1 cellular context compared by ENCODE assay signal in the genomic region with DNA sequence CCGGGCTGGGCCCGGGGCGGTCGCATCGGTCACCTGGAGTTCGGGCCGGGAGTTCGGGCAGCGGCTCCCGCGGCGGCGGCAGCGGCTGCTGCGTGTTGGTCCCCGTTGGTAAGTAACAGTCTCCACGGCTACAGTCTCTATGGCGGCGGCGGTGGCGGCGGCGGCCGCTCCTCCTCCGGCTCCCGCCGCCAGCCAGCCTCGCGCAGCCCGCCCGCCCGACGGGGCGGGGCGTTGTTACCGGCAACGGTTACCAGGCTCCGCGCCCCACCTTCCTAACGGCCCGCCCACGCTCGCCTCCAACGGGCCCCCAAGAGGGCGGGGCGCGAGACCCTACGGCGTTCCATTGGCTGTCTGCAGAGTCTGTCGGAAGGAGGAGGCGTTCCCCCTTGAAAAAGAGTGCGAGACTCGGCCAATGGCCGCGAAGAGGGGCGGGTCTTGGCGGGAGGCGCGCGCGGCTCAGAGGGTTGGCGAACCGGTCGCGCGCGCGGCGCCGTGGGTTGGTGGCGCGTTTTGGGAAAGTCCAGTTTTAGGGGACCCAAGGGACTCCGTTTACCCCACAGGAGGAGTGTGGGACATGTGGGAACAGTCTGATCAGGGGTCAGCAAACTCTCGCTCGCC.
TF ChIP-seq lines count a peak whose summit lies in the region.

RFX2 (minus strand) TSS at position 141 of the 618 bp plus-strand sequence. CDS start 63,004 bp downstream, outside the sequence.

TF ChIP-seq in K562, 482 proteins besides CTCF, POLR2A, EP300 and RAD21 (continued from another document and continues in another):
- no peak for TF ChIP-seq FOXP4 (CRISPR knock-in tag; IDR thresholded peaks at IDR 0.05; ENCODE audit: borderline replicate concordance)
- no peak for TF ChIP-seq GMEB1 (CRISPR knock-in tag; IDR thresholded peaks at IDR 0.05)
- TF ChIP-seq, protein P1, sequence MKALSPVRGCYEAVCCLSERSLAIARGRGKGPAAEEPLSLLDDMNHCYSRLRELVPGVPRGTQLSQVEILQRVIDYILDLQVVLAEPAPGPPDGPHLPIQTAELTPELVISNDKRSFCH (CRISPR knock-in tag; IDR thresholded peaks at IDR 0.05): no peak
- TF ChIP-seq, protein P1 (tag; IDR thresholded peaks at IDR 0.05): no peak
- peak; percentile 94 for TF ChIP-seq CTBP1 (IDR thresholded peaks at IDR 0.05; ENCODE audit: borderline replicate concordance)
- peak; percentile 67 for TF ChIP-seq CREM (IDR thresholded peaks at IDR 0.05; ENCODE audit: low read depth)
- no peak; the same call in none of the 2 replicates for TF ChIP-seq RB1 (IDR thresholded peaks at IDR 0.05; ENCODE audit: low read depth)
- TF ChIP-seq ZNF274 (IDR thresholded peaks at IDR 0.05; ENCODE audit: borderline replicate concordance, low read depth, low read length): no peak
- TF ChIP-seq ZNF354B (CRISPR knock-in tag; IDR thresholded peaks at IDR 0.05): no peak
- TF ChIP-seq KLF13 (tag; IDR thresholded peaks at IDR 0.05; ENCODE audit: borderline replicate concordance, low read depth): no peak
- TF ChIP-seq, protein P2, sequence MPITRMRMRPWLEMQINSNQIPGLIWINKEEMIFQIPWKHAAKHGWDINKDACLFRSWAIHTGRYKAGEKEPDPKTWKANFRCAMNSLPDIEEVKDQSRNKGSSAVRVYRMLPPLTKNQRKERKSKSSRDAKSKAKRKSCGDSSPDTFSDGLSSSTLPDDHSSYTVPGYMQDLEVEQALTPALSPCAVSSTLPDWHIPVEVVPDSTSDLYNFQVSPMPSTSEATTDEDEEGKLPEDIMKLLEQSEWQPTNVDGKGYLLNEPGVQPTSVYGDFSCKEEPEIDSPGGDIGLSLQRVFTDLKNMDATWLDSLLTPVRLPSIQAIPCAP (CRISPR knock-in tag; IDR thresholded peaks at IDR 0.05; ENCODE audit: borderline replicate concordance): no peak
- TF ChIP-seq PBX2 (CRISPR knock-in tag; IDR thresholded peaks at IDR 0.05; ENCODE audit: low read depth): peak; percentile 91
- peak; percentile 97 for TF ChIP-seq PBX2 (tag; conservative IDR thresholded peaks at IDR 0.05; ENCODE audit: low read depth)
- no peak for TF ChIP-seq ZNF668 (CRISPR knock-in tag; IDR thresholded peaks at IDR 0.05)
- no peak for TF ChIP-seq JUN (IDR thresholded peaks at IDR 0.05; ENCODE audit: borderline replicate concordance, low read depth, low read length)
- no peak for TF ChIP-seq JUN (CRISPR knock-in tag; IDR thresholded peaks at IDR 0.05; ENCODE audit: borderline replicate concordance)
- TF ChIP-seq, protein P3, sequence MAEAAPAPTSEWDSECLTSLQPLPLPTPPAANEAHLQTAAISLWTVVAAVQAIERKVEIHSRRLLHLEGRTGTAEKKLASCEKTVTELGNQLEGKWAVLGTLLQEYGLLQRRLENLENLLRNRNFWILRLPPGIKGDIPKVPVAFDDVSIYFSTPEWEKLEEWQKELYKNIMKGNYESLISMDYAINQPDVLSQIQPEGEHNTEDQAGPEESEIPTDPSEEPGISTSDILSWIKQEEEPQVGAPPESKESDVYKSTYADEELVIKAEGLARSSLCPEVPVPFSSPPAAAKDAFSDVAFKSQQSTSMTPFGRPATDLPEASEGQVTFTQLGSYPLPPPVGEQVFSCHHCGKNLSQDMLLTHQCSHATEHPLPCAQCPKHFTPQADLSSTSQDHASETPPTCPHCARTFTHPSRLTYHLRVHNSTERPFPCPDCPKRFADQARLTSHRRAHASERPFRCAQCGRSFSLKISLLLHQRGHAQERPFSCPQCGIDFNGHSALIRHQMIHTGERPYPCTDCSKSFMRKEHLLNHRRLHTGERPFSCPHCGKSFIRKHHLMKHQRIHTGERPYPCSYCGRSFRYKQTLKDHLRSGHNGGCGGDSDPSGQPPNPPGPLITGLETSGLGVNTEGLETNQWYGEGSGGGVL (CRISPR knock-in tag; IDR thresholded peaks at IDR 0.05): no peak
- TF ChIP-seq ZC3H4 (CRISPR knock-in tag; IDR thresholded peaks at IDR 0.05; ENCODE audit: borderline replicate concordance): no peak
- no peak for TF ChIP-seq ATF1 (CRISPR knock-in tag; IDR thresholded peaks at IDR 0.05)
- peak; percentile 60 for TF ChIP-seq ATF1 (tag; IDR thresholded peaks at IDR 0.05)
- TF ChIP-seq YY1 (IDR thresholded peaks at IDR 0.05; ENCODE audit: borderline replicate concordance in 1 of 3, control insufficient read depth in 1 of 3, extremely low read depth in 1 of 3, insufficient read depth in 3 of 3, insufficient read length in 1 of 3, insufficient replicate concordance in 2 of 3, low read depth in 1 of 3, low read length in 2 of 3): peak in 2 of 3 experiments; percentile 54 to 56
- no peak for TF ChIP-seq PTTG1 (tag; IDR thresholded peaks at IDR 0.05; ENCODE audit: low read depth)
- TF ChIP-seq BCLAF1 (IDR thresholded peaks at IDR 0.05; ENCODE audit: borderline replicate concordance in 1 of 2, control insufficient read depth in 1 of 2, low read depth in 2 of 2, low read length in 1 of 2): no peak
- TF ChIP-seq KLF1 (tag; IDR thresholded peaks at IDR 0.05): peak; percentile 92
- TF ChIP-seq ASH1L (IDR thresholded peaks at IDR 0.05; ENCODE audit: borderline replicate concordance, low read depth, partially characterized antibody): peak; percentile 80
- no peak for TF ChIP-seq KLF6 (CRISPR knock-in tag; IDR thresholded peaks at IDR 0.05; ENCODE audit: borderline replicate concordance)
- TF ChIP-seq, protein P4, sequence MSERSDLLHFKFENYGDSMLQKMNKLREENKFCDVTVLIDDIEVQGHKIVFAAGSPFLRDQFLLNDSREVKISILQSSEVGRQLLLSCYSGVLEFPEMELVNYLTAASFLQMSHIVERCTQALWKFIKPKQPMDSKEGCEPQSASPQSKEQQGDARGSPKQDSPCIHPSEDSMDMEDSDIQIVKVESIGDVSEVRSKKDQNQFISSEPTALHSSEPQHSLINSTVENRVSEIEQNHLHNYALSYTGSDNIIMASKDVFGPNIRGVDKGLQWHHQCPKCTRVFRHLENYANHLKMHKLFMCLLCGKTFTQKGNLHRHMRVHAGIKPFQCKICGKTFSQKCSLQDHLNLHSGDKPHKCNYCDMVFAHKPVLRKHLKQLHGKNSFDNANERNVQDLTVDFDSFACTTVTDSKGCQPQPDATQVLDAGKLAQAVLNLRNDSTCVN (CRISPR knock-in tag; IDR thresholded peaks at IDR 0.05): no peak
- TF ChIP-seq TCF7L2 (IDR thresholded peaks at IDR 0.05; ENCODE audit: low read depth, low read length): no peak
- TF ChIP-seq ZNF655 (CRISPR knock-in tag; IDR thresholded peaks at IDR 0.05): no peak
- TF ChIP-seq PML (IDR thresholded peaks at IDR 0.05; ENCODE audit: low read length): peak; percentile 71; the same call in 1 of the 2 replicates
- TF ChIP-seq POLR2B (IDR thresholded peaks at IDR 0.05; ENCODE audit: low read depth, partially characterized antibody): peak; percentile 68
- TF ChIP-seq FIP1L1 (IDR thresholded peaks at IDR 0.05; ENCODE audit: low read depth, low read length, poor library complexity, severe bottlenecking): peak; percentile 58
- TF ChIP-seq GTF2B (IDR thresholded peaks at IDR 0.05; ENCODE audit: extremely low read depth, insufficient read length): no peak
- TF ChIP-seq, protein P5, sequence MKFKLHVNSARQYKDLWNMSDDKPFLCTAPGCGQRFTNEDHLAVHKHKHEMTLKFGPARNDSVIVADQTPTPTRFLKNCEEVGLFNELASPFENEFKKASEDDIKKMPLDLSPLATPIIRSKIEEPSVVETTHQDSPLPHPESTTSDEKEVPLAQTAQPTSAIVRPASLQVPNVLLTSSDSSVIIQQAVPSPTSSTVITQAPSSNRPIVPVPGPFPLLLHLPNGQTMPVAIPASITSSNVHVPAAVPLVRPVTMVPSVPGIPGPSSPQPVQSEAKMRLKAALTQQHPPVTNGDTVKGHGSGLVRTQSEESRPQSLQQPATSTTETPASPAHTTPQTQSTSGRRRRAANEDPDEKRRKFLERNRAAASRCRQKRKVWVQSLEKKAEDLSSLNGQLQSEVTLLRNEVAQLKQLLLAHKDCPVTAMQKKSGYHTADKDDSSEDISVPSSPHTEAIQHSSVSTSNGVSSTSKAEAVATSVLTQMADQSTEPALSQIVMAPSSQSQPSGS (CRISPR knock-in tag; IDR thresholded peaks at IDR 0.05): no peak
